ENCODE assay signal across 33 cellular contexts in genomic region chr7:16814987-16815386, GRCh38. TPM values are rescaled to one million over a fixed set of nuclear protein-coding genes. Genes with fewer than 3 reads are reported as not detected.
"Had no signal": no experiment of that assay in that cellular context is flagged by ENCODE, and none has a peak within 500 bp of the region (broad histone marks: within the 10 kb centered on the region; RNA-seq: fewer than 3 reads in every experiment).

No MANE protein-coding gene starts in this region.

- H3K4me1 Mint-ChIP-seq: activated CD4-positive, alpha-beta T cell treated with anti-CD3 and anti-CD28 coated beads, Interleukin-2, amount 10 ng/mL, durations not matched to agents 7 days and 5 days; activated CD8-positive, alpha-beta memory T cell treated with anti-CD3 and anti-CD28 coated beads, Interleukin-2, amount 10 ng/mL, durations not matched to agents 7 days and 5 days; activated naive CD4-positive, alpha-beta T cell treated with anti-CD3 and anti-CD28 coated beads, Interleukin-2, amount 50 U/mL, for 24 hours had no signal

- H3K9me3 ChIP-seq: body of pancreas, left ventricle myocardium inferior, sigmoid colon, testis, upper lobe of left lung had no signal

- H3K4me2 ChIP-seq: hepatocyte had no signal

- H3K79me2 ChIP-seq: hepatocyte had no signal

- H3K4me3 Mint-ChIP-seq: activated CD4-positive, alpha-beta T cell treated with anti-CD3 and anti-CD28 coated beads, Interleukin-2, amount 10 ng/mL, durations not matched to agents 7 days and 5 days; activated CD8-positive, alpha-beta memory T cell treated with anti-CD3 and anti-CD28 coated beads, Interleukin-2, amount 10 ng/mL, durations not matched to agents 7 days and 5 days; activated CD8-positive, alpha-beta T cell treated with anti-CD3 and anti-CD28 coated beads for 36 hours; activated naive CD4-positive, alpha-beta T cell treated with anti-CD3 and anti-CD28 coated beads, Interleukin-2, amount 50 U/mL, for 24 hours; naive B cell; stimulated activated naive B cell treated with anti-CD40 and anti-IgM and Interleukin-4, amounts not matched to agents 10 μg/mL and 1 μg/mL and 100 μg/mL, for 72 hours had no signal

- H3K36me3 ChIP-seq: left ventricle myocardium inferior, sigmoid colon, upper lobe of left lung, WERI-Rb-1 had no signal

- H3K27ac ChIP-seq: body of pancreas, hepatocyte, left ventricle myocardium inferior, sigmoid colon, testis, upper lobe of left lung, WERI-Rb-1 had no signal

- DNase-seq: activated CD4-positive, alpha-beta T cell treated with anti-CD3 and anti-CD28 coated beads, Interleukin-2, amount 10 ng/mL, durations not matched to agents 7 days and 5 days; activated CD4-positive, CD25-positive, alpha-beta regulatory T cell treated with anti-CD3 and anti-CD28 coated beads, Interleukin-2, amount 50 U/mL, for 72 hours; activated CD8-positive, alpha-beta memory T cell treated with anti-CD3 and anti-CD28 coated beads, Interleukin-2, amount 10 ng/mL, durations not matched to agents 7 days and 5 days; activated CD8-positive, alpha-beta T cell treated with anti-CD3 and anti-CD28 coated beads for 36 hours; activated gamma-delta T cell; activated T-cell treated with anti-CD3 and anti-CD28 coated beads for 4 hours; anterior cingulate cortex; body of pancreas; dermis blood vessel endothelial cell; effector memory CD4-positive, alpha-beta T cell; foreskin melanocyte; glutamatergic neuron; kidney glomerular epithelial cell; left ventricle myocardium inferior; midbrain; naive B cell; occipital lobe; retina; sigmoid colon; stimulated activated CD4-positive, alpha-beta T cell treated with anti-CD3 and anti-CD28 coated beads, Interleukin-2, amount 100 ng/mL, for 48 hours; stimulated activated CD8-positive, alpha-beta memory T cell treated with anti-CD3 and anti-CD28 coated beads, Interleukin-4, amount 100 ng/mL, for 48 hours; stimulated activated naive B cell treated with anti-CD40 and anti-IgM and Interleukin-4, amounts not matched to agents 10 μg/mL and 1 μg/mL and 100 μg/mL, for 72 hours; testis; upper lobe of left lung; WERI-Rb-1 had no signal

- H3K4me1 ChIP-seq: left ventricle myocardium inferior, sigmoid colon, testis had no signal

- H3K36me3 Mint-ChIP-seq: activated CD8-positive, alpha-beta memory T cell treated with anti-CD3 and anti-CD28 coated beads, Interleukin-2, amount 10 ng/mL, durations not matched to agents 7 days and 5 days; activated naive CD4-positive, alpha-beta T cell treated with anti-CD3 and anti-CD28 coated beads, Interleukin-2, amount 50 U/mL, for 24 hours; stimulated activated naive B cell treated with anti-CD40 and anti-IgM and Interleukin-4, amounts not matched to agents 10 μg/mL and 1 μg/mL and 100 μg/mL, for 72 hours had no signal

- H3K27ac Mint-ChIP-seq: activated CD4-positive, alpha-beta T cell treated with anti-CD3 and anti-CD28 coated beads, Interleukin-2, amount 10 ng/mL, durations not matched to agents 7 days and 5 days; activated CD8-positive, alpha-beta memory T cell treated with anti-CD3 and anti-CD28 coated beads, Interleukin-2, amount 10 ng/mL, durations not matched to agents 7 days and 5 days; activated CD8-positive, alpha-beta T cell treated with anti-CD3 and anti-CD28 coated beads for 36 hours; activated naive CD4-positive, alpha-beta T cell treated with anti-CD3 and anti-CD28 coated beads, Interleukin-2, amount 50 U/mL, for 24 hours; naive B cell; stimulated activated naive B cell treated with anti-CD40 and anti-IgM and Interleukin-4, amounts not matched to agents 10 μg/mL and 1 μg/mL and 100 μg/mL, for 72 hours had no signal

- H2AFZ ChIP-seq: hepatocyte had no signal

- H3K9me3 Mint-ChIP-seq: activated CD4-positive, alpha-beta T cell treated with anti-CD3 and anti-CD28 coated beads, Interleukin-2, amount 10 ng/mL, durations not matched to agents 7 days and 5 days; activated CD8-positive, alpha-beta T cell treated with anti-CD3 and anti-CD28 coated beads for 36 hours; activated naive CD4-positive, alpha-beta T cell treated with anti-CD3 and anti-CD28 coated beads, Interleukin-2, amount 50 U/mL, for 24 hours had no signal

- H3K4me3 ChIP-seq: body of pancreas, hepatocyte, left ventricle myocardium inferior, sigmoid colon, testis, upper lobe of left lung had no signal

- ATAC-seq: activated CD8-positive, alpha-beta memory T cell treated with anti-CD3 and anti-CD28 coated beads, Interleukin-2, amount 10 ng/mL, durations not matched to agents 7 days and 5 days; activated CD8-positive, alpha-beta T cell treated with anti-CD3 and anti-CD28 coated beads for 36 hours; body of pancreas; esophagus mucosa; stimulated activated naive B cell treated with anti-CD40 and anti-IgM and Interleukin-4, amounts not matched to agents 10 μg/mL and 1 μg/mL and 100 μg/mL, for 72 hours had no signal

- H3K27me3 ChIP-seq: body of pancreas, hepatocyte, sigmoid colon, testis, upper lobe of left lung had no signal

- H3K27me3 Mint-ChIP-seq: activated CD8-positive, alpha-beta T cell treated with anti-CD3 and anti-CD28 coated beads for 36 hours; naive B cell; stimulated activated naive B cell treated with anti-CD40 and anti-IgM and Interleukin-4, amounts not matched to agents 10 μg/mL and 1 μg/mL and 100 μg/mL, for 72 hours had no signal

RNA-seq across cellular contexts. Expression of gene AGR2, which starts 10.2 kb away (rescaled TPM):
- total RNA-seq: activated CD4-positive, alpha-beta T cell treated with anti-CD3 and anti-CD28 coated beads, Interleukin-2, amount 10 ng/mL, durations not matched to agents 7 days and 5 days; activated CD8-positive, alpha-beta memory T cell treated with anti-CD3 and anti-CD28 coated beads, Interleukin-2, amount 10 ng/mL, durations not matched to agents 7 days and 5 days; activated CD8-positive, alpha-beta T cell treated with anti-CD3 and anti-CD28 coated beads for 36 hours; cardiac septum; left ventricle myocardium inferior; lung microvascular endothelial cell; posterior vena cava; sigmoid colon; T-helper 2 cell treated with Interferon-gamma antibody and Interleukin-4, amounts not matched to agents 100 ng/mL and 5 ng/mL, for 36 hours had no signal
- polyA plus RNA-seq: neural cell had no signal
